In genomic region chr16:72856797-72857196, GRCh38 we compare ENCODE assay signal across 9 cellular contexts.
DNase-seq lines count a peak whose midpoint lies in the region; ATAC-seq lines count a peak whose summit lies in the region.
"Had no signal": no experiment of that assay in that cellular context is flagged by ENCODE, and none has a peak within 500 bp of the region (broad histone marks: within the 10 kb centered on the region; RNA-seq: fewer than 3 reads in every experiment).

No MANE protein-coding gene starts in this region.

- peaks cover 19% of the 10 kb centered on the region for H3K27me3 Mint-ChIP-seq in activated CD4-positive, alpha-beta T cell treated with anti-CD3 and anti-CD28 coated beads, Interleukin-2, amount 10 ng/mL, durations not matched to agents 7 days and 5 days

- no peaks in the 10 kb centered on the region for H3K36me3 Mint-ChIP-seq in activated CD4-positive, alpha-beta T cell treated with anti-CD3 and anti-CD28 coated beads, Interleukin-2, amount 10 ng/mL, durations not matched to agents 7 days and 5 days (ENCODE audit: low read depth)
- H3K36me3 Mint-ChIP-seq: activated naive CD4-positive, alpha-beta T cell treated with anti-CD3 and anti-CD28 coated beads, Interleukin-2, amount 50 U/mL, for 72 hours had no signal

- H3K4me1 Mint-ChIP-seq in activated CD4-positive, alpha-beta T cell treated with anti-CD3 and anti-CD28 coated beads, Interleukin-2, amount 10 ng/mL, durations not matched to agents 7 days and 5 days, result peaks cover 17% of the 10 kb centered on the region

- ATAC-seq in HG02885 (IDR thresholded peaks at IDR 0.05; ENCODE audit: poor library complexity, unreplicated experiment), result no peak
- ATAC-seq in GM18870 (IDR thresholded peaks at IDR 0.05; ENCODE audit: unreplicated experiment), result no peak

- POLR2A ChIA-PET in activated CD4-positive, alpha-beta T cell treated with anti-CD3 and anti-CD28 coated beads, Interleukin-2, amount 10 ng/mL, durations not matched to agents 7 days and 5 days (lab: Charles Lee), result no interaction called here

- no peak overlapping the region for H3K27ac Mint-ChIP-seq in activated CD4-positive, alpha-beta T cell treated with anti-CD3 and anti-CD28 coated beads, Interleukin-2, amount 10 ng/mL, durations not matched to agents 7 days and 5 days
- H3K27ac Mint-ChIP-seq: activated naive CD4-positive, alpha-beta T cell treated with anti-CD3 and anti-CD28 coated beads, Interleukin-2, amount 50 U/mL, for 72 hours had no signal

- H3K9me3 Mint-ChIP-seq in activated CD4-positive, alpha-beta T cell treated with anti-CD3 and anti-CD28 coated beads, Interleukin-2, amount 10 ng/mL, durations not matched to agents 7 days and 5 days, result peaks cover 3% of the 10 kb centered on the region
- H3K9me3 Mint-ChIP-seq: activated naive CD4-positive, alpha-beta T cell treated with anti-CD3 and anti-CD28 coated beads, Interleukin-2, amount 50 U/mL, for 72 hours had no signal

- DNase-seq in activated CD4-positive, alpha-beta T cell treated with anti-CD3 and anti-CD28 coated beads, Interleukin-2, amount 10 ng/mL, durations not matched to agents 7 days and 5 days, result peak; percentile 20
- DNase-seq in activated CD4-positive, alpha-beta T cell treated with anti-CD3 and anti-CD28 coated beads, Interleukin-2, amount 50 U/mL, for 4 hours, result no peak
- DNase-seq in KBM-7 (peak; percentile 44), T47D (ENCODE audit: low read depth in 1 of 2, low spot score in 1 of 2) (peak; percentile 23 to 38), renal cortical epithelial cell (ENCODE audit: low read depth) (peak; percentile 29)
- DNase-seq in central memory CD4-positive, alpha-beta T cell, result no peak

- H3K4me3 Mint-ChIP-seq in activated CD4-positive, alpha-beta T cell treated with anti-CD3 and anti-CD28 coated beads, Interleukin-2, amount 10 ng/mL, durations not matched to agents 7 days and 5 days, result no peak overlapping the region

- in situ Hi-C loops in KBM-7 (cut with MboI; ENCODE audit: low pct_unique_long_range_greater_than_20kb, low sequenced_read_pairs), result no loop called here
- in situ Hi-C loops in T47D (cut with HindIII; ENCODE audit: low pct_unique_long_range_greater_than_20kb, low sequenced_read_pairs), result no loop called here

- CTCF ChIA-PET in activated CD4-positive, alpha-beta T cell treated with anti-CD3 and anti-CD28 coated beads, Interleukin-2, amount 10 ng/mL, durations not matched to agents 7 days and 5 days (lab: Charles Lee), result no interaction called here

Comparison
In these comparisons a context has a peak if more than half of its experiments do, and no peak if none do; other contexts are left out.
1. DNase-seq: peak in activated CD4-positive, alpha-beta T cell treated with anti-CD3 and anti-CD28 coated beads, Interleukin-2, amount 10 ng/mL, durations not matched to agents 7 days and 5 days (single experiment), KBM-7 (single experiment), T47D (2 of 2) and renal cortical epithelial cell (single experiment); none in activated CD4-positive, alpha-beta T cell treated with anti-CD3 and anti-CD28 coated beads, Interleukin-2, amount 50 U/mL, for 4 hours (0 of 2) and central memory CD4-positive, alpha-beta T cell (single experiment).